Comparison of ENCODE assay signal across 8 cellular contexts in the genomic region with DNA sequence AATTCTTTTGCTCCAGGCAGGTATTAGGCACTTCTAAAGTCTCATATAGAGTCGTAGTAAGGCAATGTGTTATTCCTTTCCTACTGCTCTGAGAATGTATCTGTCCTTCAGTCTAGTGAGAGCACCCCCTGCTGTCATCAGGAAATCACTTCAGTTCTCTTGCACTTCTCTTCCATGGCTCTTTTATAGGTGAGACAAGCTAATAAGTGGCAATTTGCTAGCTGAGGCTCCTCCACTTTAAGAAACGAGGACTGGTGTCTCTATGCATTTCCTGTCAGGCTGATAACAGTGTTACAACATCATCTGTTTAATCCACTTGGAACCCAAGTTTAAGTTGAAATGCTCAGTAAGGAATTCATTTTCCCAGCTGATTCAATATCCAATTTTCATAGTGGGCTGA.
DNase-seq lines count a peak whose midpoint lies in the region; ATAC-seq and TF ChIP-seq lines count a peak whose summit lies in the region.

No MANE protein-coding gene starts in this region.

- no peak overlapping the region for H3K4me3 Mint-ChIP-seq in CD4-positive, alpha-beta T cell

- H3K9me3 Mint-ChIP-seq in CD4-positive, alpha-beta T cell, result no peaks in the 10 kb centered on the region

- no peaks in the 10 kb centered on the region for H3K4me1 Mint-ChIP-seq in CD4-positive, alpha-beta T cell (ENCODE audit: low read depth)

- DNase-seq in CD1c-positive myeloid dendritic cell (ENCODE audit: extremely low spot score) (peak; percentile 27), RKO (ENCODE audit: low spot score) (peak; percentile 61), fibroblast of pulmonary artery (ENCODE audit: low read depth) (peak; percentile 74), smooth muscle cell of the brain vasculature (ENCODE audit: low read depth, low spot score) (peak; percentile 33), NCI-H2227 (lab: John Stamatoyannopoulos, UW; ENCODE audit: unreplicated experiment) (no peak)
- no peak for DNase-seq in CD4-positive, alpha-beta T cell

- H3K9me3 ChIP-seq in CD4-positive, alpha-beta T cell (ENCODE audit: control insufficient read depth, low read length), result no peaks in the 10 kb centered on the region

- H3K27me3 ChIP-seq in CD4-positive, alpha-beta T cell (ENCODE audit: control insufficient read depth, insufficient read depth, low read length), result no peaks in the 10 kb centered on the region

- TF ChIP-seq CTCF in fibroblast of pulmonary artery (IDR thresholded peaks at IDR 0.05; ENCODE audit: low read length, missing control alignments), result peak; percentile 75
- TF ChIP-seq CTCF in CD4-positive, alpha-beta T cell (IDR thresholded peaks at IDR 0.05), result no peak

- peak; percentile 82 for ATAC-seq in GM18909 (IDR thresholded peaks at IDR 0.05; ENCODE audit: poor library complexity, unreplicated experiment)
- peak; percentile 74 for ATAC-seq in HG03432 (IDR thresholded peaks at IDR 0.05; ENCODE audit: unreplicated experiment)
- no peak for ATAC-seq in CD4-positive, alpha-beta T cell (ENCODE audit: poor library complexity)

- POLR2A ChIA-PET in CD4-positive, alpha-beta T cell (lab: Charles Lee), result no interaction called here

- H3K27ac Mint-ChIP-seq in CD4-positive, alpha-beta T cell, result no peak overlapping the region

- H3K36me3 Mint-ChIP-seq in CD4-positive, alpha-beta T cell (ENCODE audit: low read depth), result no peaks in the 10 kb centered on the region

- CTCF ChIA-PET in CD4-positive, alpha-beta T cell (lab: Charles Lee), result interaction anchor here (0.9 kb wide), 1 partner anchor 814 kb away, joined by 4 read pairs; no protein-coding TSS in a partner anchor

- no peak overlapping the region for H3K27ac ChIP-seq in CD4-positive, alpha-beta T cell (ENCODE audit: low read depth, low read length)

- no peak overlapping the region for H3K4me3 ChIP-seq in fibroblast of pulmonary artery (replicated peaks; ENCODE audit: low read depth, low read length)

- intact Hi-C loops in CD4-positive, alpha-beta T cell (cut with DNase I, micrococcal nuclease), result loop anchor here in 1 of 2 experiments (10.0 kb wide), 1 partner anchor 815 kb away; no protein-coding TSS in a partner anchor

- H3K27me3 Mint-ChIP-seq in CD4-positive, alpha-beta T cell, result no peaks in the 10 kb centered on the region

Comparison
In these comparisons a context has a peak if more than half of its experiments do, and no peak if none do; other contexts are left out.
1. DNase-seq: peak in CD1c-positive myeloid dendritic cell (single experiment), RKO (single experiment), fibroblast of pulmonary artery (single experiment) and smooth muscle cell of the brain vasculature (single experiment); none in NCI-H2227 (single experiment) and CD4-positive, alpha-beta T cell (0 of 10).